24 cellular contexts compared by ENCODE assay signal in genomic region chr1:47646676-47647075, GRCh38.
DNase-seq lines count a peak whose midpoint lies in the region; FAIRE-seq and TF ChIP-seq lines count a peak whose summit lies in the region.
"Had no signal": no experiment of that assay in that cellular context is flagged by ENCODE, and none has a peak within 500 bp of the region (broad histone marks: within the 10 kb centered on the region; RNA-seq: fewer than 3 reads in every experiment).

No MANE protein-coding gene starts in this region.

- H3K27me3 ChIP-seq in breast epithelium (no peaks in the 10 kb centered on the region), mammary epithelial cell (ENCODE audit: insufficient read depth, low read length) (no peaks in the 10 kb centered on the region)
- H3K27me3 ChIP-seq: BE2C had no signal

- H3K9me3 ChIP-seq in breast epithelium = no peaks in the 10 kb centered on the region
- no peaks in the 10 kb centered on the region for H3K9me3 ChIP-seq in mammary epithelial cell (replicated peaks; ENCODE audit: insufficient read depth, low read length)
- H3K9me3 ChIP-seq: BE2C had no signal

- in situ Hi-C loops in mammary epithelial cell (cut with MboI; ENCODE audit: low sequenced_read_pairs in 2 of 2) = no loop called here

- CTCF ChIA-PET in MCF 10A (lab: Yijun Ruan, JAX) (no interaction called here), mammary epithelial cell (lab: Charles Lee; ENCODE audit: low non-redundant PET) (no interaction called here)

- no peaks in the 10 kb centered on the region for H3K79me2 ChIP-seq in mammary epithelial cell (ENCODE audit: insufficient read depth, low read length)

- H4K20me1 ChIP-seq in mammary epithelial cell (ENCODE audit: insufficient read depth, low read length) = no peaks in the 10 kb centered on the region

- H3K9me3 Mint-ChIP-seq in MCF 10A (ENCODE audit: unreplicated experiment) = no peaks in the 10 kb centered on the region
- H3K9me3 Mint-ChIP-seq: CD14-positive monocyte; CD8-positive, alpha-beta memory T cell had no signal

- H3K9ac ChIP-seq in mammary epithelial cell (ENCODE audit: insufficient read depth, low read length) = no peak overlapping the region

- POLR2A ChIA-PET in MCF 10A (lab: Yijun Ruan, JAX) = no interaction called here

- dilution Hi-C loops in mammary epithelial cell (cut with HindIII; ENCODE audit: low sequenced_read_pairs) = no loop called here

- no peaks in the 10 kb centered on the region for H3K4me1 ChIP-seq in breast epithelium
- peaks cover 25% of the 10 kb centered on the region for H3K4me1 ChIP-seq in mammary epithelial cell (ENCODE audit: insufficient read depth, low read length)
- H3K4me1 ChIP-seq: BE2C had no signal

- no peak overlapping the region for H3K27ac ChIP-seq in breast epithelium
- H3K27ac ChIP-seq in mammary epithelial cell (ENCODE audit: insufficient read depth, low read depth, low read length) = no peak overlapping the region
- H3K27ac ChIP-seq: 22Rv1, SK-N-MC had no signal

- TF ChIP-seq CTCF in MCF 10A (IDR thresholded peaks at IDR 0.05; ENCODE audit: unreplicated experiment) (no peak), breast epithelium (IDR thresholded peaks at IDR 0.05) (no peak), mammary epithelial cell (conservative IDR thresholded peaks at IDR 0.05 in 1 of 2, IDR thresholded peaks at IDR 0.05 in 1 of 2; ENCODE audit: extremely low read depth in 1 of 2, insufficient read depth in 1 of 2, low read depth in 1 of 2, low read length in 2 of 2) (no peak)

- no peak overlapping the region for H2AFZ ChIP-seq in mammary epithelial cell (ENCODE audit: low read depth, low read length)

- no peaks in the 10 kb centered on the region for H3K36me3 Mint-ChIP-seq in MCF 10A (ENCODE audit: insufficient read depth, unreplicated experiment)
- H3K36me3 Mint-ChIP-seq: CD14-positive monocyte; CD8-positive, alpha-beta memory T cell had no signal

- H3K4me3 ChIP-seq in breast epithelium (no peak overlapping the region), mammary epithelial cell (replicated peaks in 1 of 3; ENCODE audit: insufficient read depth in 1 of 3, low read depth in 2 of 3, low read length in 3 of 3) (no peak overlapping the region)
- H3K4me3 ChIP-seq: SK-N-MC had no signal

- no peak for FAIRE-seq in HTR-8/SVneo (lab: Jason Lieb, UNC)
- FAIRE-seq: GM18507 had no signal

- H3K4me1 Mint-ChIP-seq in MCF 10A (ENCODE audit: insufficient read depth, unreplicated experiment) = peaks cover 17% of the 10 kb centered on the region
- H3K4me1 Mint-ChIP-seq: CD14-positive monocyte; CD8-positive, alpha-beta memory T cell had no signal

- H3K27ac Mint-ChIP-seq in MCF 10A (ENCODE audit: low read depth, unreplicated experiment) = no peak overlapping the region
- H3K27ac Mint-ChIP-seq: CD14-positive monocyte had no signal

- no TSS peak for BruUV-seq in MCF 10A (replicated peaks; lab: Mats Ljungman, UMichigan)
- BruUV-seq in mammary epithelial cell (replicated peaks; lab: Mats Ljungman, UMichigan) = no TSS peak

- H3K4me3 Mint-ChIP-seq in MCF 10A (ENCODE audit: unreplicated experiment) = no peak overlapping the region
- H3K4me3 Mint-ChIP-seq: CD14-positive monocyte; CD8-positive, alpha-beta memory T cell had no signal

- TF ChIP-seq POLR2A in breast epithelium (IDR thresholded peaks at IDR 0.05) = no peak

- H3K36me3 ChIP-seq in breast epithelium (no peaks in the 10 kb centered on the region), mammary epithelial cell (ENCODE audit: insufficient read depth, low read length) (no peaks in the 10 kb centered on the region)
- H3K36me3 ChIP-seq: BE2C had no signal

- DNase-seq in MCF 10A (ENCODE audit: unreplicated experiment) (peak; percentile 46), breast epithelium (ENCODE audit: low spot score in 2 of 2) (no peak), mammary epithelial cell (peak; percentile 63), foreskin melanocyte (peak; percentile 5), putamen (ENCODE audit: low spot score) (no peak), A172 (ENCODE audit: low spot score) (no peak), HTR-8/SVneo (ENCODE audit: insufficient read length, low spot score) (no peak)
- DNase-seq: ACHN; BE2C; CD8-positive, alpha-beta memory T cell; DMS 273 treated with DMSO at 0.1 percent for 48 hours; IMR-90; KG1; NCI-H1048; NCI-H1694 treated with DMSO at 0.1 percent for 48 hours; NCI-H2081; NCI-H226; NCI-H510A; NCI-H69; SIG-M5 had no signal

- no peak overlapping the region for H3K4me2 ChIP-seq in mammary epithelial cell (ENCODE audit: insufficient read depth, low read depth, low read length)

- intact Hi-C loops in MCF 10A (cut with micrococcal nuclease) = no loop called here
- intact Hi-C loops in breast epithelium (cut with DNase I; ENCODE audit: low total_unique reads) = no loop called here
- intact Hi-C loops in mammary epithelial cell (cut with micrococcal nuclease) = no loop called here

- H3K27me3 Mint-ChIP-seq in MCF 10A (ENCODE audit: insufficient read depth, unreplicated experiment) = no peaks in the 10 kb centered on the region

- WGBS in mammary epithelial cell (ENCODE audit: low coverage, missing lambda C conversion rate) = 100% methylated on average over 1 of the region's 1 CpG

Comparison
In these comparisons a context has a peak if more than half of its experiments do, and no peak if none do; other contexts are left out.
1. DNase-seq: peak in MCF 10A (single experiment), mammary epithelial cell (single experiment) and foreskin melanocyte (single experiment); none in breast epithelium (0 of 2), putamen (single experiment), A172 (single experiment) and HTR-8/SVneo (single experiment).